ENCODE assay signal across 8 cellular contexts in genomic region chr1:78045850-78046778, GRCh38. TPM values are rescaled to one million over a fixed set of nuclear protein-coding genes. Genes with fewer than 3 reads are reported as not detected.
DNase-seq lines count a peak whose midpoint lies in the region; ATAC-seq and TF ChIP-seq lines count a peak whose summit lies in the region.

TSS of gene GIPC2 (plus strand) at chr1:78045966. CDS start at chr1:78046095, 129 bp downstream.

- POLR2A ChIA-PET in MCF 10A (lab: Yijun Ruan, JAX), result interaction anchor here (0.6 kb wide), 2 partner anchors 15 to 33 kb away, joined by 3 read pairs; no protein-coding TSS in a partner anchor
- POLR2A ChIA-PET in naive thymus-derived CD4-positive, alpha-beta T cell (lab: Charles Lee), result interaction anchor here (0.7 to 1.6 kb wide), 3 partner anchors 33 to 68 kb away, joined by 3 to 6 read pairs (median 3); partner anchors contain the start of genes DNAJB4 and FUBP1

- H3K36me3 ChIP-seq in breast epithelium (no peaks in the 10 kb centered on the region), esophagus muscularis mucosa (no peaks in the 10 kb centered on the region), transverse colon (no peaks in the 10 kb centered on the region)
- H3K36me3 ChIP-seq in naive thymus-derived CD4-positive, alpha-beta T cell (ENCODE audit: control insufficient read depth in 2 of 3, insufficient read depth in 3 of 3, low read length in 3 of 3), result no peaks in the 10 kb centered on the region

- peak within 1 kb of the TSS; percentile 59 to 75 (median 65) for H3K4me3 ChIP-seq in breast epithelium
- peak within 1 kb of the TSS; percentile 72 to 79 (median 76) for H3K4me3 ChIP-seq in esophagus muscularis mucosa
- H3K4me3 ChIP-seq in naive thymus-derived CD4-positive, alpha-beta T cell (ENCODE audit: low read length), result peak within 1 kb of the TSS; percentile 59
- H3K4me3 ChIP-seq in transverse colon, result peak within 1 kb of the TSS; percentile 60 to 77 (median 72)

- H3K27me3 ChIP-seq in breast epithelium (peaks cover 0 to 8% of the 10 kb centered on the region in 2 donors), esophagus muscularis mucosa (no peaks in the 10 kb centered on the region), transverse colon (peaks cover 23% of the 10 kb centered on the region)
- peaks cover 0 to 19% of the 10 kb centered on the region in 2 donors for H3K27me3 ChIP-seq in naive thymus-derived CD4-positive, alpha-beta T cell (ENCODE audit: control insufficient read depth in 2 of 2, insufficient read depth in 2 of 2, low read length in 2 of 2)

- H3K27ac ChIP-seq in breast epithelium (peak within 1 kb of the TSS; percentile 60 to 71), esophagus muscularis mucosa (replicated peaks in 1 of 4) (peak within 1 kb of the TSS; percentile 79 to 88 (median 86)), transverse colon (peak within 1 kb of the TSS; percentile 87 to 89 (median 88))
- H3K27ac ChIP-seq in naive thymus-derived CD4-positive, alpha-beta T cell (ENCODE audit: low read depth, low read length), result no peak within 1 kb of the TSS

- intact Hi-C loops in breast epithelium (cut with DNase I; ENCODE audit: low total_unique reads) (no loop called here), MCF 10A (cut with micrococcal nuclease) (no loop called here), esophagus muscularis mucosa (cut with DNase I) (loop anchor here (2.0 to 5.0 kb wide), 2 partner anchors 39 to 67 kb away; partner anchors contain the start of gene FUBP1), transverse colon (cut with DNase I; ENCODE audit: low total_unique reads) (no loop called here)
- intact Hi-C loops in naive thymus-derived CD4-positive, alpha-beta T cell (cut with micrococcal nuclease), result loop anchor here in 1 of 2 donors (1.0 kb wide), 2 partner anchors 42 to 67 kb away; partner anchors contain the start of genes DNAJB4 and FUBP1

- H3K27me3 Mint-ChIP-seq in MCF 10A (ENCODE audit: insufficient read depth, unreplicated experiment), result no peaks in the 10 kb centered on the region
- peaks cover 45 to 57% (median 50%) of the 10 kb centered on the region in 5 donors for H3K27me3 Mint-ChIP-seq in naive thymus-derived CD4-positive, alpha-beta T cell

- H3K36me3 Mint-ChIP-seq in MCF 10A (ENCODE audit: insufficient read depth, unreplicated experiment), result peaks cover 4% of the 10 kb centered on the region
- peaks cover 0 to 4% (median 0%) of the 10 kb centered on the region in 5 donors for H3K36me3 Mint-ChIP-seq in naive thymus-derived CD4-positive, alpha-beta T cell

- H3K9me3 Mint-ChIP-seq in MCF 10A (ENCODE audit: unreplicated experiment), result no peaks in the 10 kb centered on the region
- no peaks in the 10 kb centered on the region for H3K9me3 Mint-ChIP-seq in naive thymus-derived CD4-positive, alpha-beta T cell

- TF ChIP-seq EP300 in esophagus muscularis mucosa (IDR thresholded peaks at IDR 0.05) (no peak), transverse colon (IDR thresholded peaks at IDR 0.05; ENCODE audit: low read depth) (no peak)

- peaks cover under 1% of the 10 kb centered on the region for H3K4me1 Mint-ChIP-seq in MCF 10A (ENCODE audit: insufficient read depth, unreplicated experiment)
- H3K4me1 Mint-ChIP-seq in naive thymus-derived CD4-positive, alpha-beta T cell, result peaks cover 6 to 26% (median 19%) of the 10 kb centered on the region in 7 donors

- no peak within 1 kb of the TSS for H3K27ac Mint-ChIP-seq in MCF 10A (ENCODE audit: low read depth, unreplicated experiment)
- H3K27ac Mint-ChIP-seq in naive thymus-derived CD4-positive, alpha-beta T cell, result peak within 1 kb of the TSS in 2 of 9 donors; percentile 45 to 51

- in situ Hi-C loops in transverse colon (cut with MboI; ENCODE audit: low pct_ligation_motif_present in 1 of 4, low pct_unique_long_range_greater_than_20kb in 1 of 4, low sequenced_read_pairs in 3 of 4), result no loop called here

- 18% methylated on average over 27 of the region's 91 CpGs for WGBS in esophagus muscularis mucosa
- 11% methylated on average over 46 of the region's 91 CpGs; no CpG with 5 or more reads in 1 of the 2 donors for WGBS in transverse colon (ENCODE audit: low coverage in 1 of 2), 2 donors

- H3K4me1 ChIP-seq in breast epithelium (no peaks in the 10 kb centered on the region), esophagus muscularis mucosa (peaks cover 6 to 65% (median 54%) of the 10 kb centered on the region in 4 donors), transverse colon (peaks cover 0 to 31% (median 2%) of the 10 kb centered on the region in 4 donors)
- H3K4me1 ChIP-seq in naive thymus-derived CD4-positive, alpha-beta T cell (ENCODE audit: control insufficient read depth in 2 of 2, insufficient read depth in 2 of 2, low read length in 2 of 2), result no peaks in the 10 kb centered on the region

- CTCF ChIA-PET in MCF 10A (lab: Yijun Ruan, JAX), result no interaction called here
- CTCF ChIA-PET in naive thymus-derived CD4-positive, alpha-beta T cell (lab: Charles Lee), result interaction anchor here (0.7 kb wide), 1 partner anchor 36 kb away, joined by 3 read pairs; no protein-coding TSS in a partner anchor

- no TSS peak for BruUV-seq in MCF 10A (replicated peaks; lab: Mats Ljungman, UMichigan)

- TF ChIP-seq POLR2A in breast epithelium (IDR thresholded peaks at IDR 0.05) (no peak), esophagus muscularis mucosa (IDR thresholded peaks at IDR 0.05; ENCODE audit: low read depth) (no peak), transverse colon (IDR thresholded peaks at IDR 0.05) (peak; percentile 68)

- peak; percentile 61 for ATAC-seq in naive thymus-derived CD4-positive, alpha-beta T cell

- DNase-seq in breast epithelium (ENCODE audit: low spot score in 2 of 2) (no peak), MCF 10A (ENCODE audit: unreplicated experiment) (no peak), esophagus muscularis mucosa (ENCODE audit: extremely low spot score) (no peak), transverse colon (peak; percentile 64), superior temporal gyrus (ENCODE audit: extremely low spot score) (no peak), NCI-H1417 (lab: John Stamatoyannopoulos, UW) (no peak)
- peak; percentile 11 for DNase-seq in activated CD4-positive, alpha-beta T cell treated with anti-CD3 and anti-CD28 coated beads, Interleukin-2, amount 50 U/mL, for 1 hour
- peak in 8 of 9 donors; percentile 1 to 43 (median 18) for DNase-seq in naive thymus-derived CD4-positive, alpha-beta T cell

- H3K4me3 Mint-ChIP-seq in MCF 10A (ENCODE audit: unreplicated experiment), result no peak within 1 kb of the TSS
- peak within 1 kb of the TSS; percentile 78 to 87 (median 83) for H3K4me3 Mint-ChIP-seq in naive thymus-derived CD4-positive, alpha-beta T cell

- H3K9me3 ChIP-seq in breast epithelium, result no peaks in the 10 kb centered on the region
- no peaks in the 10 kb centered on the region for H3K9me3 ChIP-seq in esophagus muscularis mucosa
- no peaks in the 10 kb centered on the region for H3K9me3 ChIP-seq in naive thymus-derived CD4-positive, alpha-beta T cell (ENCODE audit: control insufficient read depth in 2 of 3, low read length in 3 of 3)
- H3K9me3 ChIP-seq in transverse colon, result no peaks in the 10 kb centered on the region

- TF ChIP-seq CTCF in breast epithelium (IDR thresholded peaks at IDR 0.05) (no peak), MCF 10A (IDR thresholded peaks at IDR 0.05; ENCODE audit: unreplicated experiment) (no peak), esophagus muscularis mucosa (IDR thresholded peaks at IDR 0.05) (no peak), transverse colon (IDR thresholded peaks at IDR 0.05) (no peak)

RNA-seq across cellular contexts. Expression of gene GIPC2, which starts in this region (rescaled TPM):
- 1 to 10 TPM; 2.6 to 3.6 (median 2.6) TPM for total RNA-seq in breast epithelium
- total RNA-seq in MCF 10A (2022), result 0.07 TPM in 1 of 2 replicates, not detected in the other
- 1 to 10 TPM; 4.5 to 8.7 (median 6.8) TPM for total RNA-seq in esophagus muscularis mucosa
- total RNA-seq in naive thymus-derived CD4-positive, alpha-beta T cell, result under 1 TPM in 2 of 5 experiments, not detected in 3; 0.57 to 0.60 TPM
- polyA plus RNA-seq in naive thymus-derived CD4-positive, alpha-beta T cell, result under 1 TPM; 0.05 to 0.32 TPM
- total RNA-seq in transverse colon, result 10 to 100 TPM; 14.2 to 40.1 (median 24.1) TPM

Comparison
In these comparisons a context has a peak if more than half of its experiments do, and no peak if none do; other contexts are left out.
1. Peak in DNase-seq, ATAC-seq and H3K4me3 ChIP-seq in naive thymus-derived CD4-positive, alpha-beta T cell; RNA of the gene not detected or under 1 TPM.
2. DNase-seq: peak in activated CD4-positive, alpha-beta T cell treated with anti-CD3 and anti-CD28 coated beads, Interleukin-2, amount 50 U/mL, for 1 hour (single experiment) and transverse colon (single experiment); none in breast epithelium (0 of 2), MCF 10A (single experiment), esophagus muscularis mucosa (single experiment), superior temporal gyrus (single experiment) and NCI-H1417 (0 of 3).
3. Peak in every context shown above with its lines, with median percentiles within 50 percentile points of each other: H3K4me3 ChIP-seq.